Comparison of ENCODE assay signal across 16 cellular contexts in genomic region chr10:78462728-78463228, GRCh38.
DNase-seq lines count a peak whose midpoint lies in the region; ATAC-seq and TF ChIP-seq lines count a peak whose summit lies in the region.
"Had no signal": no experiment of that assay in that cellular context is flagged by ENCODE, and none has a peak within 500 bp of the region (broad histone marks: within the 10 kb centered on the region; RNA-seq: fewer than 3 reads in every experiment).

No MANE protein-coding gene starts in this region.

- H3K4me1 ChIP-seq in left ventricle myocardium inferior = no peaks in the 10 kb centered on the region
- peaks cover 14 to 16% of the 10 kb centered on the region in 2 donors for H3K4me1 ChIP-seq in neuronal stem cell (ENCODE audit: control insufficient read depth in 2 of 2, insufficient read depth in 1 of 2, low read depth in 1 of 2, low read length in 2 of 2)
- no peaks in the 10 kb centered on the region for H3K4me1 ChIP-seq in gastroesophageal sphincter
- H3K4me1 ChIP-seq in breast epithelium = no peaks in the 10 kb centered on the region

- H3K23ac ChIP-seq in neuronal stem cell (ENCODE audit: low read depth, low read length, poor library complexity) = no peak overlapping the region

- peaks cover 4% of the 10 kb centered on the region for H3K36me3 Mint-ChIP-seq in glutamatergic neuron (ENCODE audit: unreplicated experiment)
- H3K36me3 Mint-ChIP-seq: CD14-positive monocyte had no signal

- H3K9me3 ChIP-seq in left ventricle myocardium inferior (replicated peaks) (no peaks in the 10 kb centered on the region), neuronal stem cell (replicated peaks in 1 of 2; ENCODE audit: control insufficient read depth in 2 of 2, insufficient read depth in 1 of 2, low read depth in 1 of 2, low read length in 2 of 2) (no peaks in the 10 kb centered on the region), gastroesophageal sphincter (no peaks in the 10 kb centered on the region), breast epithelium (no peaks in the 10 kb centered on the region)

- H3K4me2 ChIP-seq in neuronal stem cell (ENCODE audit: insufficient read depth, low read length, poor library complexity, severe bottlenecking) = no peak overlapping the region

- H3K4ac ChIP-seq in neuronal stem cell (ENCODE audit: low read length) = no peak overlapping the region

- no peak overlapping the region for H3K9ac ChIP-seq in neuronal stem cell (ENCODE audit: low read depth, low read length, poor library complexity)

- intact Hi-C loops in cardiac septum (cut with DNase I) = no loop called here
- intact Hi-C loops in left ventricle myocardium inferior (cut with micrococcal nuclease) = no loop called here
- intact Hi-C loops in breast epithelium (cut with DNase I; ENCODE audit: low total_unique reads) = no loop called here

- H3K9me3 Mint-ChIP-seq in glutamatergic neuron (ENCODE audit: unreplicated experiment) = peaks cover 12% of the 10 kb centered on the region

- H3K27ac ChIP-seq in left ventricle myocardium inferior (replicated peaks) (no peak overlapping the region), neuronal stem cell (replicated peaks; ENCODE audit: low read length) (no peak overlapping the region), gastroesophageal sphincter (no peak overlapping the region), breast epithelium (no peak overlapping the region)

- H2AK5ac ChIP-seq in neuronal stem cell (ENCODE audit: low read depth, low read length) = no peak overlapping the region

- H3K4me3 ChIP-seq in left ventricle myocardium inferior = no peak overlapping the region
- no peak overlapping the region for H3K4me3 ChIP-seq in neuronal stem cell (ENCODE audit: low read length in 2 of 2)
- H3K4me3 ChIP-seq in gastroesophageal sphincter = no peak overlapping the region
- no peak overlapping the region for H3K4me3 ChIP-seq in breast epithelium

- no peak overlapping the region for H2AFZ ChIP-seq in neuronal stem cell (ENCODE audit: low read length)

- no peak overlapping the region for H3K14ac ChIP-seq in neuronal stem cell (ENCODE audit: low read length)

- no peak for ATAC-seq in gastroesophageal sphincter
- ATAC-seq: Panc1 had no signal

- no peak overlapping the region for H2BK12ac ChIP-seq in neuronal stem cell (ENCODE audit: low read length)

- H3K79me1 ChIP-seq in neuronal stem cell (ENCODE audit: low read depth, low read length) = no peaks in the 10 kb centered on the region

- no peak overlapping the region for H4K8ac ChIP-seq in neuronal stem cell (ENCODE audit: low read depth, low read length)

- peak overlapping the region; percentile 44 for H3K27ac Mint-ChIP-seq in glutamatergic neuron (ENCODE audit: unreplicated experiment)
- H3K27ac Mint-ChIP-seq: CD14-positive monocyte had no signal

- H2BK15ac ChIP-seq in neuronal stem cell (ENCODE audit: low read length) = peak overlapping the region; percentile 12

- no peak for TF ChIP-seq EP300 in gastroesophageal sphincter (IDR thresholded peaks at IDR 0.05)

- H4K91ac ChIP-seq in neuronal stem cell (ENCODE audit: low read depth, low read length, poor library complexity) = no peak overlapping the region

- H3K4me3 Mint-ChIP-seq in glutamatergic neuron (ENCODE audit: unreplicated experiment) = no peak overlapping the region
- H3K4me3 Mint-ChIP-seq: CD14-positive monocyte had no signal

- no peak for TF ChIP-seq POLR2A in gastroesophageal sphincter (IDR thresholded peaks at IDR 0.05)
- no peak for TF ChIP-seq POLR2A in breast epithelium (IDR thresholded peaks at IDR 0.05)

- WGBS in neuronal stem cell (ENCODE audit: extremely low coverage in 2 of 2, insufficient read length in 2 of 2, insufficient replicate concordance in 1 of 2), 2 donors = no CpG with 5 or more reads among the region's 7 CpGs
- 85 to 100% methylated on average over 1 to 7 of the region's 7 CpGs for WGBS in gastroesophageal sphincter (ENCODE audit: low coverage in 1 of 2), 2 donors

- peak overlapping the region; percentile 29 for H2BK120ac ChIP-seq in neuronal stem cell (ENCODE audit: low read depth, low read length)

- H2BK5ac ChIP-seq in neuronal stem cell (ENCODE audit: low read length) = no peak overlapping the region

- H3K18ac ChIP-seq in neuronal stem cell (ENCODE audit: low read length) = peak overlapping the region; percentile 46

- H3K36me3 ChIP-seq in left ventricle myocardium inferior = no peaks in the 10 kb centered on the region
- H3K36me3 ChIP-seq in neuronal stem cell (replicated peaks in 1 of 2; ENCODE audit: control insufficient read depth in 2 of 2, insufficient read depth in 2 of 2, low read length in 2 of 2) = no peaks in the 10 kb centered on the region
- H3K36me3 ChIP-seq in gastroesophageal sphincter = no peaks in the 10 kb centered on the region
- H3K36me3 ChIP-seq in breast epithelium = no peaks in the 10 kb centered on the region

- H3K4me1 Mint-ChIP-seq in glutamatergic neuron (ENCODE audit: low read depth, unreplicated experiment) = peaks cover 19% of the 10 kb centered on the region
- H3K4me1 Mint-ChIP-seq: CD14-positive monocyte had no signal

- H3K27me3 ChIP-seq in left ventricle myocardium inferior (ENCODE audit: low read depth) = peaks cover 5% of the 10 kb centered on the region
- peaks cover 0 to 2% (median 0%) of the 10 kb centered on the region in 3 experiments for H3K27me3 ChIP-seq in neuronal stem cell (ENCODE audit: control insufficient read depth in 3 of 3, insufficient read depth in 3 of 3, low read depth in 1 of 3, low read length in 3 of 3)
- no peaks in the 10 kb centered on the region for H3K27me3 ChIP-seq in gastroesophageal sphincter
- H3K27me3 ChIP-seq in breast epithelium = no peaks in the 10 kb centered on the region

- TF ChIP-seq CTCF in left ventricle myocardium inferior (IDR thresholded peaks at IDR 0.05; ENCODE audit: borderline replicate concordance) = no peak
- no peak for TF ChIP-seq CTCF in glutamatergic neuron (IDR thresholded peaks at IDR 0.05; ENCODE audit: partially characterized antibody, unreplicated experiment)
- no peak for TF ChIP-seq CTCF in gastroesophageal sphincter (IDR thresholded peaks at IDR 0.05)
- TF ChIP-seq CTCF in breast epithelium (IDR thresholded peaks at IDR 0.05) = no peak

- peaks cover 3% of the 10 kb centered on the region for H3K27me3 Mint-ChIP-seq in glutamatergic neuron (ENCODE audit: unreplicated experiment)

- DNase-seq in cardiac septum (ENCODE audit: low spot score) (peak; percentile 26), left ventricle myocardium inferior (no peak), glutamatergic neuron (no peak), neuronal stem cell (ENCODE audit: low spot score) (no peak), 8988T (no peak), breast epithelium (ENCODE audit: low spot score in 2 of 2) (no peak)
- no peak for DNase-seq in stimulated activated naive CD4-positive, alpha-beta T cell (lab: John Stamatoyannopoulos, UW)
- DNase-seq: DMS53, HCEC 1CT, Karpas-422, NCI-H1930, NCI-H2171 treated with DMSO at 0.1 percent for 48 hours, NCI-H774 had no signal
